Comparison of ENCODE assay signal across 8 cellular contexts in genomic region chrX:152958524-152959465, GRCh38. TPM values are rescaled to one million over a fixed set of nuclear protein-coding genes. Genes with fewer than 3 reads are reported as not detected.
A peak's percentile ranks its signal among the peaks of the same experiment; 100 is the strongest.
DNase-seq lines count a peak whose midpoint lies in the region; FAIRE-seq and TF ChIP-seq lines count a peak whose summit lies in the region.

No MANE protein-coding gene starts in this region.

- peak overlapping the region; percentile 73 for H4K5ac ChIP-seq in H1 (ENCODE audit: insufficient read length, low read depth, low read length)

- TF ChIP-seq POLR2A in H1 (IDR thresholded peaks at IDR 0.05; ENCODE audit: control extremely low read depth in 1 of 2, low read depth in 2 of 2, low read length in 2 of 2) = no peak; a peak in 1 of 3 replicates

- no peak overlapping the region for H3K4ac ChIP-seq in H1 (replicated peaks; ENCODE audit: insufficient read length, low read depth, low read length)
- H3K4ac ChIP-seq in mesenchymal stem cell (ENCODE audit: low read depth in 1 of 2, low read length in 2 of 2) = peak overlapping the region in 1 of 2 experiments; percentile 28

- H2BK20ac ChIP-seq in H1 (ENCODE audit: low read length) = no peak overlapping the region

- no peaks in the 10 kb centered on the region for H3K23me2 ChIP-seq in H1 (ENCODE audit: low read depth, low read length)

- DNase-seq in CMK (ENCODE audit: low read depth) (peak; percentile 75), GM20000 (ENCODE audit: low spot score) (peak; percentile 77), HT1080 (ENCODE audit: low read depth) (peak; percentile 86), H1 (ENCODE audit: low read depth in 1 of 2, low spot score in 2 of 2) (peak; percentile 50 to 95), mesenchymal stem cell (peak; percentile 86)
- peak; percentile 74 for DNase-seq in NK-92 treated with Interleukin-12 subunit alpha and Interleukin-12 subunit beta, amount 100 ng/mL, for 24 hours (lab: John Stamatoyannopoulos, UW)
- peak; percentile 76 to 97 (median 92) for DNase-seq in activated CD8-positive, alpha-beta memory T cell treated with anti-CD3 and anti-CD28 coated beads for 48 hours (ENCODE audit: low read depth in 2 of 3, low spot score in 2 of 3)
- peak; percentile 86 for DNase-seq in stimulated activated CD8-positive, alpha-beta memory T cell treated with anti-CD3 and anti-CD28 coated beads, Interleukin-15, amount 100 ng/mL, for 1 hour (ENCODE audit: low read depth)

- H2BK15ac ChIP-seq in H1 (ENCODE audit: low read length) (no peak overlapping the region), mesenchymal stem cell (ENCODE audit: low read depth, poor library complexity, severe bottlenecking) (no peak overlapping the region)

- H4K20me1 ChIP-seq in H1 (replicated peaks in 1 of 2; ENCODE audit: control insufficient read depth in 1 of 2, insufficient read depth in 2 of 2, low read length in 2 of 2) = no peaks in the 10 kb centered on the region

- H3K23ac ChIP-seq in H1 (ENCODE audit: insufficient read length) (no peak overlapping the region), mesenchymal stem cell (ENCODE audit: low read length in 2 of 2) (no peak overlapping the region)

- H3K9ac ChIP-seq in H1 (replicated peaks in 1 of 4; ENCODE audit: extremely low read depth in 1 of 4, low read depth in 3 of 4, low read length in 3 of 4) (0 out of 7 replicates have a peak overlapping the region, but pooled peaks of 1 of the 4 experiments have one; percentile 13), mesenchymal stem cell (ENCODE audit: low read length) (peak overlapping the region; percentile 68)

- no peak overlapping the region for H3K14ac ChIP-seq in H1 (ENCODE audit: insufficient read length)
- H3K14ac ChIP-seq in mesenchymal stem cell (ENCODE audit: low read length in 2 of 2) = no peak overlapping the region

- H3K4me3 ChIP-seq in H1 (ENCODE audit: extremely low read depth in 1 of 4, insufficient read depth in 2 of 4, low read depth in 3 of 4, low read length in 4 of 4) (peak overlapping the region in 2 of 4 experiments; percentile 1 to 51; a peak in 4 of 8 replicates), mesenchymal stem cell (ENCODE audit: insufficient read depth in 1 of 2, low read depth in 1 of 2, low read length in 2 of 2) (peak overlapping the region in 1 of 2 experiments; percentile 63)

- H3K4me2 ChIP-seq in H1 (ENCODE audit: insufficient read depth in 1 of 2, low read depth in 2 of 2, low read length in 2 of 2) = peak overlapping the region in 1 of 2 experiments; percentile 52; a peak in 2 of 4 replicates
- peak overlapping the region; percentile 4 for H3K4me2 ChIP-seq in mesenchymal stem cell (ENCODE audit: low read length, poor library complexity, severe bottlenecking)

- H3K18ac ChIP-seq in H1 (ENCODE audit: extremely low read depth, low read length) (no peak overlapping the region), mesenchymal stem cell (ENCODE audit: low read depth in 1 of 2, low read length in 2 of 2) (no peak overlapping the region)

- POLR2A ChIA-PET in H1 (lab: Charles Lee; ENCODE audit: partially characterized antibody) = no interaction called here

- 23% methylated on average over 47 of the region's 53 CpGs; no CpG with 5 or more reads in 1 of the 2 experiments for WGBS in H1 (ENCODE audit: extremely low coverage in 1 of 2, insufficient coverage in 1 of 2, insufficient read length in 1 of 2, insufficient replicate concordance in 2 of 2, low coverage in 1 of 2, low lambda C conversion rate in 2 of 2, missing lambda C conversion rate in 1 of 2), 2 experiments
- WGBS in mesenchymal stem cell = 18% methylated on average over 43 of the region's 53 CpGs

- H2AFZ ChIP-seq in H1 (ENCODE audit: low read length) (no peak overlapping the region), mesenchymal stem cell (ENCODE audit: low read depth, low read length) (peak overlapping the region; percentile 71)

- CTCF ChIA-PET in H1 (lab: Charles Lee; ENCODE audit: partially characterized antibody) = interaction anchor here (0.9 to 2.1 kb wide), 5 partner anchors 17 to 391 kb away, joined by 3 to 10 read pairs (median 4); no protein-coding TSS in a partner anchor

- FAIRE-seq in H1 (lab: Jason Lieb, UNC) = peak; percentile 45

- H3K4me1 ChIP-seq in H1 (replicated peaks in 1 of 4; ENCODE audit: control insufficient read depth in 3 of 4, insufficient read depth in 4 of 4, low read length in 3 of 4) (peaks cover 0 to 3% (median 0%) of the 10 kb centered on the region in 4 experiments; a peak in 1 of 7 replicates), mesenchymal stem cell (ENCODE audit: control insufficient read depth, insufficient read depth, low read depth, low read length) (peaks cover 2% of the 10 kb centered on the region)

- no peaks in the 10 kb centered on the region for H3K27me3 ChIP-seq in H1 (replicated peaks in 1 of 4; ENCODE audit: control insufficient read depth in 3 of 4, extremely low read depth in 1 of 4, insufficient read depth in 3 of 4, low read length in 3 of 4)
- peaks cover 0 to 42% of the 10 kb centered on the region in 2 experiments for H3K27me3 ChIP-seq in mesenchymal stem cell (ENCODE audit: control insufficient read depth in 1 of 2, insufficient read depth in 1 of 2, low read length in 2 of 2)

- no peak overlapping the region for H3K56ac ChIP-seq in H1 (replicated peaks; ENCODE audit: insufficient read length, low read depth, low read length)

- H3K27ac ChIP-seq in H1 (ENCODE audit: low read depth, low read length) (no peak overlapping the region), mesenchymal stem cell (ENCODE audit: low read length, poor library complexity, severe bottlenecking) (no peak overlapping the region)

- TF ChIP-seq RAD21 in H1 (IDR thresholded peaks at IDR 0.05 in 1 of 2, conservative IDR thresholded peaks at IDR 0.05 in 1 of 2; ENCODE audit: low read depth in 2 of 2, low read length in 2 of 2) = peak; percentile 88

- H2BK5ac ChIP-seq in H1 (ENCODE audit: low read depth, low read length) = no peak overlapping the region
- H2BK5ac ChIP-seq in mesenchymal stem cell (ENCODE audit: low read depth, low read length, poor library complexity, severe bottlenecking) = no peak overlapping the region

- no peaks in the 10 kb centered on the region for H3K79me2 ChIP-seq in H1 (ENCODE audit: control insufficient read depth in 1 of 2, insufficient read depth in 2 of 2, low read length in 2 of 2)

- H2AK5ac ChIP-seq in H1 (ENCODE audit: low read depth, low read length) (no peak overlapping the region), mesenchymal stem cell (ENCODE audit: low read length, severe bottlenecking) (no peak overlapping the region)

- H3K79me1 ChIP-seq in H1 (ENCODE audit: low read depth, low read length) = no peaks in the 10 kb centered on the region
- H3K79me1 ChIP-seq in mesenchymal stem cell (replicated peaks; ENCODE audit: low read length, poor library complexity, severe bottlenecking) = no peaks in the 10 kb centered on the region

- H3K36me3 ChIP-seq in H1 (ENCODE audit: control insufficient read depth in 2 of 4, insufficient read depth in 4 of 4, low read length in 3 of 4) = no peaks in the 10 kb centered on the region
- peaks cover 0 to 14% of the 10 kb centered on the region in 2 experiments for H3K36me3 ChIP-seq in mesenchymal stem cell (ENCODE audit: control insufficient read depth in 1 of 2, insufficient read depth in 2 of 2, low read depth in 1 of 2, low read length in 2 of 2)

- H2BK12ac ChIP-seq in H1 (ENCODE audit: low read depth, low read length) (peak overlapping the region; percentile 80; the same call in 1 of the 2 replicates), mesenchymal stem cell (ENCODE audit: low read length in 2 of 2) (no peak overlapping the region)

- TF ChIP-seq EP300 in H1 (IDR thresholded peaks at IDR 0.05; ENCODE audit: borderline replicate concordance in 1 of 2, low read depth in 2 of 2, low read length in 2 of 2) = no peak

- H4K91ac ChIP-seq in H1 (replicated peaks; ENCODE audit: insufficient read length, low read length) (peak overlapping the region; percentile 90), mesenchymal stem cell (ENCODE audit: low read length) (no peak overlapping the region)

- H3K9me3 ChIP-seq in H1 (ENCODE audit: insufficient read depth in 2 of 2, low read depth in 1 of 2, low read length in 1 of 2) = no peaks in the 10 kb centered on the region
- H3K9me3 ChIP-seq in mesenchymal stem cell (ENCODE audit: control insufficient read depth, low read length) = no peaks in the 10 kb centered on the region

- TF ChIP-seq CTCF in GM20000 (IDR thresholded peaks at IDR 0.05; ENCODE audit: extremely low read depth, missing control alignments) = peak; percentile 45
- TF ChIP-seq CTCF in H1 (IDR thresholded peaks at IDR 0.05; ENCODE audit: control extremely low read depth in 1 of 3, insufficient read depth in 1 of 3, low read depth in 1 of 3, low read length in 3 of 3) = peak; percentile 50 to 77 (median 70)

- H2BK120ac ChIP-seq in H1 (replicated peaks; ENCODE audit: low read depth, low read length) (no peak overlapping the region), mesenchymal stem cell (ENCODE audit: low read depth, low read length) (no peak overlapping the region)

- H4K8ac ChIP-seq in H1 (ENCODE audit: extremely low read depth, insufficient read depth, low read length) = peak overlapping the region; percentile 89
- H4K8ac ChIP-seq in mesenchymal stem cell (ENCODE audit: low read length) = peak overlapping the region; percentile 60

TF ChIP-seq in H1, 55 proteins besides CTCF, POLR2A, EP300 and RAD21 (continues in another document):
- TF ChIP-seq SUZ12 (IDR thresholded peaks at IDR 0.05; ENCODE audit: low read length) (no peak), RFX5 (IDR thresholded peaks at IDR 0.05; ENCODE audit: borderline replicate concordance, low read depth, low read length) (no peak), SIX5 (IDR thresholded peaks at IDR 0.05; ENCODE audit: low read depth, low read length) (no peak), CTBP2 (IDR thresholded peaks at IDR 0.05; ENCODE audit: borderline replicate concordance, insufficient read depth, insufficient read length, low read length) (no peak), PHF8 (conservative IDR thresholded peaks at IDR 0.05; ENCODE audit: low read depth, low read length) (no peak)

RNA-seq across cellular contexts. Expression of gene PNMA5, which starts 35.1 kb away (rescaled TPM):
- total RNA-seq in HT1080 (2014; rRNA removed; shearing (Covaris generic)) = not detected in 2 replicates
- polyA plus RNA-seq in HT1080 (2015; cell fraction: cytosol; rRNA removed) = not detected in 2 replicates
- polyA plus RNA-seq in HT1080 (2015; cell fraction: nucleus; rRNA removed) = not detected in 2 replicates
- 0.11 and 0.27 TPM in 2 replicates for total RNA-seq in H1 (2021; fragmentation: NEBNext Ultra II Directional; extraction: Animal tissue kit (Norgen Biotek cat#: 25700))
- 0.11 and 0.14 TPM in 2 replicates for polyA plus RNA-seq in H1 (2011; rRNA removed)
- polyA plus RNA-seq in H1 (2011; cell fraction: cytosol; rRNA removed) = 0.43 TPM
- 0.44 TPM for polyA plus RNA-seq in H1 (2011; cell fraction: nucleus; rRNA removed)
- 0.08 to 0.37 TPM (median 0.35 TPM) in 4 replicates for polyA plus RNA-seq in H1 (2012, experiment 1 of 2)
- polyA plus RNA-seq in H1 (2012, experiment 2 of 2) = 0.22 TPM
- 0.10 TPM for polyA plus RNA-seq in H1 (2013, experiment 1 of 2)
- polyA plus RNA-seq in H1 (2013, experiment 2 of 2) = 0.06 TPM
- 0.09 and 0.54 TPM in 2 replicates for polyA minus RNA-seq in H1 (2011; rRNA and poly(A)+ RNA removed)
- polyA minus RNA-seq in H1 (2011; cell fraction: cytosol; rRNA and poly(A)+ RNA removed) = not detected
- polyA minus RNA-seq in H1 (2011; cell fraction: nucleus; rRNA and poly(A)+ RNA removed) = not detected
- not detected for polyA plus RNA-seq in mesenchymal stem cell (2013, experiment 1 of 2)
- polyA plus RNA-seq in mesenchymal stem cell (2013, experiment 2 of 2) = not detected
